9 cellular contexts compared by ENCODE assay signal in genomic region chr17:39755550-39756375, GRCh38. TPM values are rescaled to one million over a fixed set of nuclear protein-coding genes. Genes with fewer than 3 reads are reported as not detected.
DNase-seq lines count a peak whose midpoint lies in the region; ATAC-seq and TF ChIP-seq lines count a peak whose summit lies in the region.
"Had no signal": no experiment of that assay in that cellular context is flagged by ENCODE, and none has a peak within 500 bp of the region (broad histone marks: within the 10 kb centered on the region; RNA-seq: fewer than 3 reads in every experiment).

No MANE protein-coding gene starts in this region.

- no peaks in the 10 kb centered on the region for H3K27me3 ChIP-seq in DND-41 (ENCODE audit: insufficient read depth, low read length, poor library complexity)
- H3K27me3 ChIP-seq in left lung = peaks cover 0 to 8% of the 10 kb centered on the region in 2 donors

- H3K4me3 ChIP-seq in DND-41 (ENCODE audit: low read depth in 1 of 2, low read length in 2 of 2) (no peak overlapping the region), left lung (no peak overlapping the region)

- H2AFZ ChIP-seq in DND-41 (ENCODE audit: low read depth, low read length) = 0 out of 2 replicates have a peak overlapping the region, but pooled peaks have one; percentile 87

- H3K27ac ChIP-seq in DND-41 (ENCODE audit: low read length) (peak overlapping the region; percentile 96), left lung (peak overlapping the region; percentile 94 to 99)

- ATAC-seq in DND-41 (ENCODE audit: insufficient read depth, low read depth) (peak; percentile 42), HG03135 (IDR thresholded peaks at IDR 0.05; ENCODE audit: unreplicated experiment) (peak; percentile 31), left lung (no peak)
- ATAC-seq in activated T-cell treated with anti-CD3 and anti-CD28 coated beads, Interleukin-2, amount 50 U/mL, for 4 hours = peak in 1 of 2 donors; percentile 0

- H3K4me1 ChIP-seq in DND-41 (ENCODE audit: insufficient read depth, low read length) = peaks cover 69% of the 10 kb centered on the region
- H3K4me1 ChIP-seq in left lung = peaks cover 0 to 23% of the 10 kb centered on the region in 2 donors

- H3K4me1 Mint-ChIP-seq in activated T-cell treated with anti-CD3 and anti-CD28 coated beads, Interleukin-2, amount 50 U/mL, for 4 hours (ENCODE audit: low read depth) = peaks cover 70% of the 10 kb centered on the region
- H3K4me1 Mint-ChIP-seq in type B pancreatic cell (ENCODE audit: unreplicated experiment) = peaks cover 20% of the 10 kb centered on the region

- H3K9me3 ChIP-seq in DND-41 (ENCODE audit: insufficient read depth, low read length, severe bottlenecking) = no peaks in the 10 kb centered on the region
- no peaks in the 10 kb centered on the region for H3K9me3 ChIP-seq in left lung
- H3K9me3 ChIP-seq: thoracic aorta had no signal

- DNase-seq in DND-41 (peak; percentile 84), left lung (no peak), type B pancreatic cell (ENCODE audit: extremely low spot score, unreplicated experiment) (no peak), SKM-1 treated with dmso at 0.1 percent for 144 hours (lab: John Stamatoyannopoulos, UW; ENCODE audit: unreplicated experiment) (no peak), kidney glomerular epithelial cell (lab: John Stamatoyannopoulos, UW) (no peak), cerebellar nuclear complex (lab: John Stamatoyannopoulos, UW) (no peak)
- DNase-seq in activated T-cell treated with anti-CD3 and anti-CD28 coated beads, Interleukin-2, amount 50 U/mL, for 4 hours = peak; percentile 48

- peak overlapping the region; percentile 96 for H3K4me2 ChIP-seq in DND-41 (ENCODE audit: insufficient read depth, low read length)

- no peaks in the 10 kb centered on the region for H3K27me3 Mint-ChIP-seq in activated T-cell treated with anti-CD3 and anti-CD28 coated beads, Interleukin-2, amount 50 U/mL, for 4 hours (ENCODE audit: low read depth)
- peaks cover 29% of the 10 kb centered on the region for H3K27me3 Mint-ChIP-seq in type B pancreatic cell

- no peaks in the 10 kb centered on the region for H3K9me3 Mint-ChIP-seq in activated T-cell treated with anti-CD3 and anti-CD28 coated beads, Interleukin-2, amount 50 U/mL, for 4 hours
- no peaks in the 10 kb centered on the region for H3K9me3 Mint-ChIP-seq in type B pancreatic cell

- intact Hi-C loops in left lung (cut with DNase I) = no loop called here

- H3K36me3 Mint-ChIP-seq in activated T-cell treated with anti-CD3 and anti-CD28 coated beads, Interleukin-2, amount 50 U/mL, for 4 hours (ENCODE audit: insufficient read depth) = peaks cover 5% of the 10 kb centered on the region
- H3K36me3 Mint-ChIP-seq in type B pancreatic cell = no peaks in the 10 kb centered on the region

- H4K20me1 ChIP-seq in DND-41 (ENCODE audit: insufficient read depth, low read length) = no peaks in the 10 kb centered on the region

- no peaks in the 10 kb centered on the region for H3K36me3 ChIP-seq in DND-41 (ENCODE audit: insufficient read depth, low read length)
- no peaks in the 10 kb centered on the region for H3K36me3 ChIP-seq in left lung
- H3K36me3 ChIP-seq: thoracic aorta had no signal

- H3K27ac Mint-ChIP-seq in type B pancreatic cell = peak overlapping the region; percentile 15

- peak overlapping the region; percentile 98 for H3K9ac ChIP-seq in DND-41 (ENCODE audit: low read depth, low read length)

- TF ChIP-seq CTCF in DND-41 (IDR thresholded peaks at IDR 0.05; ENCODE audit: borderline replicate concordance, extremely low read depth, low read length, poor library complexity, severe bottlenecking) (no peak), left lung (IDR thresholded peaks at IDR 0.05) (no peak), type B pancreatic cell (conservative IDR thresholded peaks at IDR 0.05) (no peak)

- no peaks in the 10 kb centered on the region for H3K79me2 ChIP-seq in DND-41 (ENCODE audit: insufficient read depth, low read length)

- peak overlapping the region; percentile 45 for H3K4me3 Mint-ChIP-seq in activated T-cell treated with anti-CD3 and anti-CD28 coated beads, Interleukin-2, amount 50 U/mL, for 4 hours
- H3K4me3 Mint-ChIP-seq in type B pancreatic cell = peak overlapping the region; percentile 61

RNA-seq across cellular contexts. Expression of gene GRB7, which starts 18.0 kb away (rescaled TPM):
- total RNA-seq in activated T-cell treated with anti-CD3 and anti-CD28 coated beads, Interleukin-2, amount 50 U/mL, for 4 hours = under 1 TPM; 0.43 to 0.73 (median 0.47) TPM
- total RNA-seq in left lung = 10 to 100 TPM; 12.4 to 31.9 TPM
- total RNA-seq in type B pancreatic cell (ENCODE audit: low replicate concordance) = 31.8 and 73.9 TPM in 2 replicates

RNA-seq across cellular contexts. Expression of gene MIEN1, which starts 25.4 kb away (rescaled TPM):
- total RNA-seq in activated T-cell treated with anti-CD3 and anti-CD28 coated beads, Interleukin-2, amount 50 U/mL, for 4 hours = 10 to 100 TPM; 43.2 to 48.6 (median 45.7) TPM
- total RNA-seq in left lung (10 to 100 TPM; 45.6 to 57.9 TPM), type B pancreatic cell (ENCODE audit: low replicate concordance) (39.8 and 67.2 TPM in 2 replicates)

RNA-seq across cellular contexts. Expression of gene ERBB2, which starts 55.9 kb away (rescaled TPM):
- 1 to 10 TPM; 2.3 to 3.4 (median 2.9) TPM for total RNA-seq in activated T-cell treated with anti-CD3 and anti-CD28 coated beads, Interleukin-2, amount 50 U/mL, for 4 hours
- total RNA-seq in left lung (100 to 1,000 TPM in 1 of 2 donors, 10 to 100 TPM in 1; 65.1 to 137 TPM), type B pancreatic cell (ENCODE audit: low replicate concordance) (123 and 230 TPM in 2 replicates)

Comparison
In these comparisons a context has a peak if more than half of its experiments do, and no peak if none do; other contexts are left out.
1. DNase-seq: peak in DND-41 (single experiment) and activated T-cell treated with anti-CD3 and anti-CD28 coated beads, Interleukin-2, amount 50 U/mL, for 4 hours (single experiment); none in left lung (0 of 2), type B pancreatic cell (single experiment), SKM-1 treated with dmso at 0.1 percent for 144 hours (single experiment), kidney glomerular epithelial cell (single experiment) and cerebellar nuclear complex (0 of 2).
2. RNA of gene GRB7, which starts 18.0 kb away (total RNA-seq): 12.4 to 31.9 TPM in left lung and 31.8 to 73.9 TPM in type B pancreatic cell; 0.43 to 0.73 TPM in activated T-cell treated with anti-CD3 and anti-CD28 coated beads, Interleukin-2, amount 50 U/mL, for 4 hours; every median in the first group is over 4 times any median in the second.
3. RNA of gene ERBB2, which starts 55.9 kb away (total RNA-seq): 65.1 to 137 TPM in left lung and 123 to 230 TPM in type B pancreatic cell; 2.3 to 3.4 TPM in activated T-cell treated with anti-CD3 and anti-CD28 coated beads, Interleukin-2, amount 50 U/mL, for 4 hours; every median in the first group is over 10 times any median in the second.